24 cellular contexts compared by ENCODE assay signal in genomic region chr11:61707574-61707973, GRCh38. TPM values are rescaled to one million over a fixed set of nuclear protein-coding genes. Genes with fewer than 3 reads are reported as not detected.
DNase-seq lines count a peak whose midpoint lies in the region; ATAC-seq and TF ChIP-seq lines count a peak whose summit lies in the region.
"Had no signal": no experiment of that assay in that cellular context is flagged by ENCODE, and none has a peak within 500 bp of the region (broad histone marks: within the 10 kb centered on the region; RNA-seq: fewer than 3 reads in every experiment).

No MANE protein-coding gene starts in this region.

- TF ChIP-seq RAD21 in HCT116 (IDR thresholded peaks at IDR 0.05; ENCODE audit: low read depth): no peak

- DNase-seq in HCT116 (ENCODE audit: low read depth, low spot score) (no peak), NCI-H510A (lab: John Stamatoyannopoulos, UW) (peak; percentile 77), colonic mucosa (peak; percentile 91), HuH-7.5 (ENCODE audit: low spot score) (no peak)
- DNase-seq: activated CD4-positive, alpha-beta T cell treated with anti-CD3 and anti-CD28 coated beads, Interleukin-2, amount 50 U/mL, for 1 hour; activated CD8-positive, alpha-beta memory T cell treated with anti-CD3 and anti-CD28 coated beads, Interleukin-2, amount 10 ng/mL, durations not matched to agents 7 days and 5 days; activated naive CD4-positive, alpha-beta T cell treated with Interleukin-2 at 50 U/mL for 16 hours; activated T-cell treated with anti-CD3 and anti-CD28 coated beads, Interleukin-2, amount 50 U/mL, for 72 hours; amniotic stem cell; HFFc6; KBM-7; mesenchymal stem cell; MM.1S; NCI-H1436 treated with DMSO at 0.1 percent for 48 hours; NCI-H526 treated with DMSO at 0.1 percent for 48 hours; occipital lobe had no signal

- H3K4me1 ChIP-seq in HCT116 (ENCODE audit: control insufficient read depth in 1 of 2, insufficient read depth in 2 of 2, low read length in 2 of 2) (peaks cover 2 to 4% of the 10 kb centered on the region in 2 experiments; a peak in 2 of 4 replicates), colonic mucosa (peaks cover 8% of the 10 kb centered on the region)
- H3K4me1 ChIP-seq: breast epithelium had no signal

- POLR2A ChIA-PET in HCT116 (lab: Charles Lee): no interaction called here

- no peaks in the 10 kb centered on the region for H3K9me2 ChIP-seq in HCT116 (ENCODE audit: insufficient read depth)

- H3K9me3 ChIP-seq in HCT116 (ENCODE audit: control insufficient read depth in 1 of 2, insufficient read depth in 1 of 2, low read depth in 1 of 2, low read length in 2 of 2): no peaks in the 10 kb centered on the region
- H3K9me3 ChIP-seq in colonic mucosa: no peaks in the 10 kb centered on the region
- H3K9me3 ChIP-seq: breast epithelium had no signal

- ATAC-seq in HCT116: peak; percentile 39; the same call in 1 of the 2 replicates
- ATAC-seq in HG03280 (IDR thresholded peaks at IDR 0.05; ENCODE audit: unreplicated experiment): no peak
- no peak for ATAC-seq in GM19467 (IDR thresholded peaks at IDR 0.05; ENCODE audit: unreplicated experiment)
- ATAC-seq in GM18870 (IDR thresholded peaks at IDR 0.05; ENCODE audit: unreplicated experiment): no peak
- ATAC-seq: activated CD8-positive, alpha-beta memory T cell treated with anti-CD3 and anti-CD28 coated beads, Interleukin-2, amount 10 ng/mL, durations not matched to agents 7 days and 5 days; activated T-cell treated with anti-CD3 and anti-CD28 coated beads, Interleukin-2, amount 50 U/mL, for 72 hours; SK-N-SH treated with all-trans-retinoic acid at 6 μM for 48 hours; stimulated activated effector memory CD8-positive, alpha-beta T cell treated with anti-CD3 and anti-CD28 coated beads, Interleukin-12 subunit alpha, Interleukin-12 subunit beta, amount 100 ng/mL, for 72 hours had no signal

- no TSS peak for BruUV-seq in HCT116 (replicated peaks; lab: Mats Ljungman, UMichigan)

- H3K4me3 Mint-ChIP-seq in nephron: no peak overlapping the region
- H3K4me3 Mint-ChIP-seq: activated CD8-positive, alpha-beta memory T cell treated with anti-CD3 and anti-CD28 coated beads, Interleukin-2, amount 10 ng/mL, durations not matched to agents 7 days and 5 days; activated T-cell treated with anti-CD3 and anti-CD28 coated beads, Interleukin-2, amount 50 U/mL, for 72 hours; HFFc6; stimulated activated effector memory CD8-positive, alpha-beta T cell treated with anti-CD3 and anti-CD28 coated beads, Interleukin-12 subunit alpha, Interleukin-12 subunit beta, amount 100 ng/mL, for 72 hours had no signal

- H3K27me3 ChIP-seq in HCT116 (ENCODE audit: insufficient read depth, low read length) (no peaks in the 10 kb centered on the region), colonic mucosa (no peaks in the 10 kb centered on the region)
- H3K27me3 ChIP-seq: breast epithelium had no signal

- TF ChIP-seq CTCF in HCT116 (IDR thresholded peaks at IDR 0.05 in 2 of 3, conservative IDR thresholded peaks at IDR 0.05 in 1 of 3; ENCODE audit: borderline replicate concordance in 1 of 3, insufficient read depth in 1 of 3, low read depth in 2 of 3, low read length in 2 of 3) (no peak), colonic mucosa (IDR thresholded peaks at IDR 0.05) (no peak), nephron (IDR thresholded peaks at IDR 0.05; ENCODE audit: unreplicated experiment in 3 of 3) (no peak)

- H3K9me3 Mint-ChIP-seq in nephron: no peaks in the 10 kb centered on the region
- H3K9me3 Mint-ChIP-seq: activated T-cell treated with anti-CD3 and anti-CD28 coated beads, Interleukin-2, amount 50 U/mL, for 72 hours; HFFc6; stimulated activated effector memory CD8-positive, alpha-beta T cell treated with anti-CD3 and anti-CD28 coated beads, Interleukin-12 subunit alpha, Interleukin-12 subunit beta, amount 100 ng/mL, for 72 hours had no signal

- intact Hi-C loops in HCT116 (cut with micrococcal nuclease): no loop called here
- intact Hi-C loops in colonic mucosa (cut with DNase I): no loop called here

- no peak overlapping the region for H2AFZ ChIP-seq in HCT116 (ENCODE audit: low read depth, low read length, poor library complexity, severe bottlenecking)

- no peak overlapping the region for H3K27ac ChIP-seq in HCT116 (ENCODE audit: low read depth, low read length)
- H3K27ac ChIP-seq in colonic mucosa: peak overlapping the region; percentile 12
- H3K27ac ChIP-seq: breast epithelium had no signal

- H3K36me3 Mint-ChIP-seq in nephron (ENCODE audit: low read depth): no peaks in the 10 kb centered on the region
- H3K36me3 Mint-ChIP-seq: activated CD8-positive, alpha-beta memory T cell treated with anti-CD3 and anti-CD28 coated beads, Interleukin-2, amount 10 ng/mL, durations not matched to agents 7 days and 5 days; stimulated activated effector memory CD8-positive, alpha-beta T cell treated with anti-CD3 and anti-CD28 coated beads, Interleukin-12 subunit alpha, Interleukin-12 subunit beta, amount 100 ng/mL, for 72 hours had no signal

- H3K4me2 ChIP-seq in HCT116 (ENCODE audit: low read length): no peak overlapping the region
- H3K4me2 ChIP-seq: smooth muscle cell had no signal

- H3K79me2 ChIP-seq in HCT116 (ENCODE audit: insufficient read depth, low read length): no peaks in the 10 kb centered on the region

- peak overlapping the region in 2 of 3 experiments; percentile 17 to 20 for H3K27ac Mint-ChIP-seq in nephron
- H3K27ac Mint-ChIP-seq: activated CD8-positive, alpha-beta memory T cell treated with anti-CD3 and anti-CD28 coated beads, Interleukin-2, amount 10 ng/mL, durations not matched to agents 7 days and 5 days; activated T-cell treated with anti-CD3 and anti-CD28 coated beads, Interleukin-2, amount 50 U/mL, for 72 hours; HFFc6; stimulated activated effector memory CD8-positive, alpha-beta T cell treated with anti-CD3 and anti-CD28 coated beads, Interleukin-12 subunit alpha, Interleukin-12 subunit beta, amount 100 ng/mL, for 72 hours had no signal

- RAD21 ChIA-PET in HCT116 (lab: Charles Lee; ENCODE audit: low non-redundant PET in 1 of 2, low total read pairs in 2 of 2, uncharacterized antibody in 2 of 2, unreplicated experiment in 2 of 2): no interaction called here

- H3K9ac ChIP-seq in HCT116 (ENCODE audit: low read length): no peak overlapping the region
- peak overlapping the region; percentile 13 to 64 for H3K9ac ChIP-seq in colonic mucosa (ENCODE audit: low read depth in 2 of 2, low read length in 2 of 2)

- H3K4me1 Mint-ChIP-seq in nephron: peaks cover 18% of the 10 kb centered on the region

- H3K4me3 ChIP-seq in HCT116 (replicated peaks in 1 of 2; ENCODE audit: low read depth in 1 of 2, low read length in 2 of 2) (no peak overlapping the region), colonic mucosa (no peak overlapping the region)
- H3K4me3 ChIP-seq: breast epithelium, smooth muscle cell had no signal

- H3K36me3 ChIP-seq in HCT116 (ENCODE audit: control insufficient read depth in 1 of 2, insufficient read depth in 2 of 2, low read length in 2 of 2) (no peaks in the 10 kb centered on the region), colonic mucosa (no peaks in the 10 kb centered on the region)
- H3K36me3 ChIP-seq: breast epithelium had no signal

- no peak for TF ChIP-seq POLR2A in HCT116 (IDR thresholded peaks at IDR 0.05; ENCODE audit: borderline replicate concordance, extremely low read depth, insufficient read depth, insufficient read length)

- H4K20me1 ChIP-seq in HCT116 (ENCODE audit: insufficient read depth): no peaks in the 10 kb centered on the region

- peaks cover 16% of the 10 kb centered on the region for H3K27me3 Mint-ChIP-seq in nephron (ENCODE audit: low read depth)

- CTCF ChIA-PET in HCT116 (lab: Charles Lee): interaction anchor here (1.0 kb wide), 1 partner anchor 40 kb away, joined by 3 read pairs; no protein-coding TSS in a partner anchor

TF ChIP-seq in HCT116, 20 proteins besides CTCF, POLR2A, EP300 and RAD21 (continues in another document):
- TF ChIP-seq SIN3A (IDR thresholded peaks at IDR 0.05; ENCODE audit: low read depth) (no peak), ZBTB33 (IDR thresholded peaks at IDR 0.05; ENCODE audit: extremely low read depth, insufficient replicate concordance, low read length) (no peak), EZH2phosphoT487 (IDR thresholded peaks at IDR 0.05; ENCODE audit: borderline replicate concordance) (no peak), EGR1 (IDR thresholded peaks at IDR 0.05; ENCODE audit: low read depth) (no peak), YY1 (IDR thresholded peaks at IDR 0.05; ENCODE audit: extremely low read depth, insufficient replicate concordance, low read depth, low read length) (no peak)
- TF ChIP-seq, protein P1, sequence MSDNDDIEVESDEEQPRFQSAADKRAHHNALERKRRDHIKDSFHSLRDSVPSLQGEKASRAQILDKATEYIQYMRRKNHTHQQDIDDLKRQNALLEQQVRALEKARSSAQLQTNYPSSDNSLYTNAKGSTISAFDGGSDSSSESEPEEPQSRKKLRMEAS (IDR thresholded peaks at IDR 0.05): no peak

RNA-seq across cellular contexts. Expression of gene DAGLA, which starts 27.4 kb away (rescaled TPM):
- total RNA-seq in HCT116 (2021; ENCODE audit: unreplicated experiment): 2.7 TPM
- polyA plus RNA-seq in HCT116 (2012): 1.7 and 1.9 TPM in 2 replicates
- total RNA-seq in colonic mucosa: 10 to 100 TPM in 1 of 2 donors, 1 to 10 TPM in 1; 7.5 to 12.2 TPM
- total RNA-seq: activated CD8-positive, alpha-beta memory T cell treated with anti-CD3 and anti-CD28 coated beads, Interleukin-2, amount 10 ng/mL, durations not matched to agents 7 days and 5 days had no signal

RNA-seq across cellular contexts. Expression of gene MYRF, which starts 44.9 kb away (rescaled TPM):
- total RNA-seq in HCT116 (2021; ENCODE audit: unreplicated experiment) (52.3 TPM), colonic mucosa (10 to 100 TPM in 1 of 2 donors, 1 to 10 TPM in 1; 8.8 to 14.9 TPM)
- polyA plus RNA-seq in HCT116 (2012): 49.0 and 50.1 TPM in 2 replicates

Comparison
In these comparisons a context has a peak if more than half of its experiments do, and no peak if none do; other contexts are left out.
1. DNase-seq: peak in NCI-H510A (single experiment) and colonic mucosa (single experiment); none in HCT116 (single experiment) and HuH-7.5 (single experiment).